ENCODE assay signal across 8 cellular contexts in genomic region chr15:32342784-32343199, GRCh38.
A peak's percentile ranks its signal among the peaks of the same experiment; 100 is the strongest.
DNase-seq lines count a peak whose midpoint lies in the region; ATAC-seq and TF ChIP-seq lines count a peak whose summit lies in the region.
"Not testable (repeated sequence)": the region's sequence is repeated elsewhere in the genome, so short reads cannot be mapped to it uniquely, and the experiment has no call there.

No MANE protein-coding gene starts in this region.

- ATAC-seq in activated CD4-positive, CD25-positive, alpha-beta regulatory T cell treated with anti-CD3 and anti-CD28 coated beads, Interleukin-2, amount 50 U/mL, for 24 hours, result peak; percentile 24 to 26
- ATAC-seq in Right ventricle myocardium superior (ENCODE audit: poor library complexity) (peak; percentile 30), left lobe of liver (peak; percentile 52)

- H3K79me2 ChIP-seq in trophoblast cell (ENCODE audit: control insufficient read depth, insufficient read depth, low read length, poor library complexity), result not testable (repeated sequence)

- H2BK120ac ChIP-seq in trophoblast cell (ENCODE audit: insufficient read depth, low read length, poor library complexity), result not testable (repeated sequence)

- no CpG with 5 or more reads among the region's 29 CpGs for WGBS in trophoblast cell (ENCODE audit: extremely low coverage, insufficient coverage, insufficient read length)
- WGBS in suprapubic skin, result no CpG with 5 or more reads among the region's 29 CpGs

- not testable (repeated sequence) for H3K27ac ChIP-seq in ascending aorta; trophoblast cell (ENCODE audit: low read depth, low read length); suprapubic skin

- H3K4me2 ChIP-seq in trophoblast cell (ENCODE audit: low read length), result peak overlapping the region; percentile 64

- H3K4me3 ChIP-seq in MG63; trophoblast cell (ENCODE audit: low read depth, low read length): not testable (repeated sequence)
- H3K4me3 ChIP-seq in ascending aorta, result peak overlapping the region; percentile 21 to 61
- peak overlapping the region; percentile 22 for H3K4me3 ChIP-seq in suprapubic skin

- not testable (repeated sequence) for H3K4me1 ChIP-seq in ascending aorta; trophoblast cell (ENCODE audit: control insufficient read depth in 1 of 2, insufficient read depth in 2 of 2, low read length in 2 of 2); suprapubic skin

- H2AK5ac ChIP-seq in trophoblast cell (ENCODE audit: low read length), result not testable (repeated sequence)

- intact Hi-C loops in ascending aorta (cut with DNase I); Right ventricle myocardium superior (cut with DNase I): not testable (repeated sequence)

- not testable (repeated sequence) for H3K27me3 ChIP-seq in MG63; ascending aorta; trophoblast cell (ENCODE audit: insufficient read depth, low read length); suprapubic skin

- H3K23ac ChIP-seq in trophoblast cell (ENCODE audit: low read length), result not testable (repeated sequence)

- not testable (repeated sequence) for TF ChIP-seq EP300 in suprapubic skin (IDR thresholded peaks at IDR 0.05)

- DNase-seq in Caki2 (ENCODE audit: low read depth) (peak; percentile 0), MG63 (peak; percentile 39), ascending aorta (ENCODE audit: low spot score in 2 of 2) (peak in 1 of 2 donors; percentile 57), Right ventricle myocardium superior (peak; percentile 35), left lobe of liver (ENCODE audit: low spot score) (peak; percentile 41)
- not testable (repeated sequence) for DNase-seq in trophoblast cell; suprapubic skin (ENCODE audit: low spot score in 2 of 2)

- not testable (repeated sequence) for H2BK5ac ChIP-seq in trophoblast cell (ENCODE audit: low read depth, low read length, poor library complexity)

- not testable (repeated sequence) for H4K8ac ChIP-seq in trophoblast cell (ENCODE audit: low read depth, low read length)

- H2AFZ ChIP-seq in trophoblast cell (ENCODE audit: insufficient read depth, low read length, poor library complexity), result not testable (repeated sequence)

- TF ChIP-seq CTCF in ascending aorta (IDR thresholded peaks at IDR 0.05); suprapubic skin (IDR thresholded peaks at IDR 0.05): not testable (repeated sequence)

- in situ Hi-C loops in Caki2 (cut with HindIII; ENCODE audit: low pct_unique_long_range_greater_than_20kb, low sequenced_read_pairs), result not testable (repeated sequence)

- H3K4ac ChIP-seq in trophoblast cell (ENCODE audit: low read depth, low read length), result not testable (repeated sequence)

- H4K91ac ChIP-seq in trophoblast cell (ENCODE audit: low read depth, low read length), result not testable (repeated sequence)

- not testable (repeated sequence) for H4K12ac ChIP-seq in trophoblast cell (ENCODE audit: low read depth, low read length)

- not testable (repeated sequence) for H3K36me3 ChIP-seq in MG63; ascending aorta; trophoblast cell (ENCODE audit: control insufficient read depth in 1 of 2, insufficient read depth in 2 of 2, low read length in 2 of 2); suprapubic skin

- not testable (repeated sequence) for H3K9me3 ChIP-seq in MG63; ascending aorta; trophoblast cell (ENCODE audit: insufficient read depth, low read depth, low read length); suprapubic skin

- H3K18ac ChIP-seq in trophoblast cell (ENCODE audit: low read length), result not testable (repeated sequence)

- H2BK12ac ChIP-seq in trophoblast cell (ENCODE audit: low read length), result not testable (repeated sequence)

- TF ChIP-seq POLR2A in suprapubic skin (IDR thresholded peaks at IDR 0.05), result not testable (repeated sequence)

- H3K14ac ChIP-seq in trophoblast cell (ENCODE audit: low read length), result not testable (repeated sequence)

- H3K9ac ChIP-seq in trophoblast cell (ENCODE audit: low read length), result not testable (repeated sequence)

- H3K79me1 ChIP-seq in trophoblast cell (ENCODE audit: low read length), result not testable (repeated sequence)
